ENCODE assay signal across 23 cellular contexts in genomic region chr1:49630156-49630555, GRCh38.
DNase-seq lines count a peak whose midpoint lies in the region; TF ChIP-seq lines count a peak whose summit lies in the region.
"Had no signal": no experiment of that assay in that cellular context is flagged by ENCODE, and none has a peak within 500 bp of the region (broad histone marks: within the 10 kb centered on the region; RNA-seq: fewer than 3 reads in every experiment).

No MANE protein-coding gene starts in this region.

- no peaks in the 10 kb centered on the region for H3F3A ChIP-seq in MM.1S (ENCODE audit: insufficient read depth, low read length)

- H3K4me1 ChIP-seq in MM.1S (ENCODE audit: low read length): no peaks in the 10 kb centered on the region
- no peaks in the 10 kb centered on the region for H3K4me1 ChIP-seq in breast epithelium
- no peaks in the 10 kb centered on the region for H3K4me1 ChIP-seq in vagina
- H3K4me1 ChIP-seq: BLaER1, right lobe of liver had no signal

- H3K27me3 ChIP-seq in MM.1S (replicated peaks; ENCODE audit: insufficient read depth, low read length) (no peaks in the 10 kb centered on the region), breast epithelium (no peaks in the 10 kb centered on the region), vagina (no peaks in the 10 kb centered on the region)
- H3K27me3 ChIP-seq: BLaER1, right lobe of liver had no signal

- H3K9ac ChIP-seq in MM.1S (ENCODE audit: low read length): no peak overlapping the region
- H3K9ac ChIP-seq: BLaER1 had no signal

- no peaks in the 10 kb centered on the region for H3K79me2 ChIP-seq in MM.1S (ENCODE audit: low read length)

- H3K4me3 ChIP-seq in MM.1S (ENCODE audit: low read length) (no peak overlapping the region), breast epithelium (no peak overlapping the region), vagina (no peak overlapping the region)
- H3K4me3 ChIP-seq: BLaER1, GM23338, right lobe of liver, SK-N-MC, thoracic aorta had no signal

- no peak overlapping the region for H2AFZ ChIP-seq in MM.1S (ENCODE audit: low read length)
- H2AFZ ChIP-seq: GM23338 had no signal

- TF ChIP-seq CTCF in MM.1S (IDR thresholded peaks at IDR 0.05; ENCODE audit: low read length) (peak; percentile 23; the same call in 1 of the 2 replicates), breast epithelium (IDR thresholded peaks at IDR 0.05) (no peak), vagina (IDR thresholded peaks at IDR 0.05) (no peak)

- TF ChIP-seq POLR2A in breast epithelium (IDR thresholded peaks at IDR 0.05) (no peak), vagina (IDR thresholded peaks at IDR 0.05) (no peak)

- intact Hi-C loops in breast epithelium (cut with DNase I; ENCODE audit: low total_unique reads): no loop called here
- intact Hi-C loops in posterior vena cava (cut with DNase I): no loop called here
- intact Hi-C loops in vagina (cut with DNase I): no loop called here

- H3K9me3 ChIP-seq in MM.1S (replicated peaks; ENCODE audit: insufficient read depth, low read length) (no peaks in the 10 kb centered on the region), breast epithelium (no peaks in the 10 kb centered on the region), vagina (no peaks in the 10 kb centered on the region)
- H3K9me3 ChIP-seq: BLaER1, right lobe of liver, thoracic aorta had no signal

- H3K36me3 ChIP-seq in MM.1S (replicated peaks; ENCODE audit: insufficient read depth, low read length) (no peaks in the 10 kb centered on the region), breast epithelium (no peaks in the 10 kb centered on the region), vagina (no peaks in the 10 kb centered on the region)
- H3K36me3 ChIP-seq: BLaER1, right lobe of liver, thoracic aorta had no signal

- no peak overlapping the region for H3K27ac ChIP-seq in MM.1S (ENCODE audit: low read length)
- no peak overlapping the region for H3K27ac ChIP-seq in breast epithelium
- no peak overlapping the region for H3K27ac ChIP-seq in vagina
- H3K27ac ChIP-seq: BLaER1, right lobe of liver, RWPE1, SK-N-MC, thoracic aorta had no signal

- H3K4me2 ChIP-seq in MM.1S (ENCODE audit: low read depth, low read length): no peak overlapping the region
- H3K4me2 ChIP-seq: BLaER1, GM23338 had no signal

- H4K20me1 ChIP-seq in MM.1S (ENCODE audit: insufficient read depth, low read length): no peaks in the 10 kb centered on the region
- H4K20me1 ChIP-seq: BLaER1 had no signal

- peak; percentile 42 for DNase-seq in NCI-H82 (lab: John Stamatoyannopoulos, UW)
- DNase-seq in NCI-H82 treated with DMSO at 0.1 percent for 48 hours (lab: John Stamatoyannopoulos, UW; ENCODE audit: unreplicated experiment): no peak
- DNase-seq in MM.1S: no peak
- DNase-seq in SW480 (ENCODE audit: low spot score): peak; percentile 7
- no peak for DNase-seq in breast epithelium (ENCODE audit: low spot score in 2 of 2)
- no peak for DNase-seq in posterior vena cava (ENCODE audit: low spot score)
- DNase-seq in vagina (ENCODE audit: extremely low spot score in 2 of 2): no peak
- DNase-seq: activated CD8-positive, alpha-beta memory T cell treated with anti-CD3 and anti-CD28 coated beads, Interleukin-2, amount 50 U/mL, for 48 hours; activated CD8-positive, alpha-beta T cell treated with anti-CD3 and anti-CD28 coated beads for 36 hours; activated naive CD4-positive, alpha-beta T cell treated with anti-CD3 and anti-CD28 coated beads for 36 hours; endodermal cell; foreskin fibroblast; Kasumi-1; MV-4-11; NCI-H1436 treated with DMSO at 0.1 percent for 48 hours; NCI-H2107; right lobe of liver; stimulated activated CD8-positive, alpha-beta memory T cell treated with anti-CD3 and anti-CD28 coated beads, Interleukin-4, amount 100 ng/mL, for 48 hours had no signal

- no peaks in the 10 kb centered on the region for H3K9me2 ChIP-seq in MM.1S (replicated peaks; ENCODE audit: insufficient read depth, low read length)

Comparison
In these comparisons a context has a peak if more than half of its experiments do, and no peak if none do; other contexts are left out.
1. DNase-seq: peak in NCI-H82 (single experiment) and SW480 (single experiment); none in NCI-H82 treated with DMSO at 0.1 percent for 48 hours (single experiment), MM.1S (single experiment), breast epithelium (0 of 2), posterior vena cava (single experiment) and vagina (0 of 2).